ENCODE assay signal across 8 cellular contexts in the genomic region with DNA sequence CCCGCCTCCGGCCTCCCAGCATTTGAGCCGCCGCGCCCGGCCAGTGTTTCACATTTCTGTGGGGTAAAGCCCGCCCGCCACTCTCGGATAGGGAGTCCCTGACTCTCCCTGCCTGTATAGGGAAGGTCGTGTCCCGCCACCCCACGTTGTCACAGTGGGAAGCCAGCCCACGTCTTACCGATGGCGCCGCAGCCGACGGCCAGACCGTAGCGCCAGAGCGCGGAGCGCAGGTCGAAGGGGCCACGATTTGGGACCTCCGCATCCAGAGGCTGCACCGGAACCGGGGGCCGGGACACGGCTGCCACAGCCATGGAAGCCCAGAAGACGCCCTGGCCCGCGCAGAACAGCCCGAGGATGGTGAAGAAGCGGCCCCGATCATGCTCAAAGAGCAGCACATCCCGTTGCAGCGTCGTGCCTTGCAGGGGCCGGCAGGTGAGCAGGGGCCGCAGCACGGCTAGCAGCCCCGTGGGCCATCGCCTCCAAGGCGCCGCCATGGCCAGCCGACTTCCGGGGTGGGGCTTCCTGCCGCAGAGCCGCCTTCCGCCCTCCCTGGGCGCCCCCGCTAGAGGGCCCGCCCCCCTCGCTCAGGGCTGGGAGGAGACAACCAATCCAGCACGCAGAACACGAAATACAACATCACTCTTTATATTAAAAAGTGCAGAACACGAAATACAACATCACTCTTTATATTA. TPM values are rescaled to one million over a fixed set of nuclear protein-coding genes. Genes with fewer than 3 reads are reported as not detected.
DNase-seq lines count a peak whose midpoint lies in the region; ATAC-seq, FAIRE-seq and TF ChIP-seq lines count a peak whose summit lies in the region.

A gene with protein sequence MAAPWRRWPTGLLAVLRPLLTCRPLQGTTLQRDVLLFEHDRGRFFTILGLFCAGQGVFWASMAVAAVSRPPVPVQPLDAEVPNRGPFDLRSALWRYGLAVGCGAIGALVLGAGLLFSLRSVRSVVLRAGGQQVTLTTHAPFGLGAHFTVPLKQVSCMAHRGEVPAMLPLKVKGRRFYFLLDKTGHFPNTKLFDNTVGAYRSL (minus strand): TSS at position 506 of the 692 bp plus-strand sequence. CDS start 12 bp downstream, at position 494.

- CTCF ChIA-PET in activated CD4-positive, alpha-beta T cell treated with anti-CD3 and anti-CD28 coated beads, Interleukin-2, amount 10 ng/mL, durations not matched to agents 7 days and 5 days (lab: Charles Lee) = interaction anchor here (0.9 to 9.0 kb wide), 2 partner anchors 9 to 19 kb away, joined by 4 to 170 read pairs; a partner anchor contains a TSS
- CTCF ChIA-PET in HepG2 (lab: Yijun Ruan, JAX; ENCODE audit: low intra/inter-chr PET ratio, low total read pairs) = no interaction called here

- POLR2A ChIA-PET in activated CD4-positive, alpha-beta T cell treated with anti-CD3 and anti-CD28 coated beads, Interleukin-2, amount 10 ng/mL, durations not matched to agents 7 days and 5 days (lab: Charles Lee) = interaction anchor here (1.3 kb wide), 1 partner anchor 50 kb away, joined by 4 read pairs; no protein-coding TSS in a partner anchor
- POLR2A ChIA-PET in HepG2 (lab: Yijun Ruan, JAX) = interaction anchor here (1.0 to 9.1 kb wide), 10 partner anchors 14 to 65 kb away, joined by 3 to 201 read pairs (median 6); a partner anchor contains a TSS

- TF ChIP-seq EP300 in HepG2 (IDR thresholded peaks at IDR 0.05; ENCODE audit: low read depth in 2 of 2, low read length in 2 of 2) (no peak), HepG2 (CRISPR knock-in tag; IDR thresholded peaks at IDR 0.05; ENCODE audit: borderline replicate concordance) (peak; percentile 44; the same call in 1 of the 2 replicates)

- H3K4me1 ChIP-seq in HepG2 (ENCODE audit: insufficient read depth, low read length) = peaks cover 43% of the 10 kb centered on the region

- H3K4me3 ChIP-seq in HepG2 (replicated peaks in 1 of 3; ENCODE audit: insufficient read depth in 1 of 3, low read depth in 2 of 3, low read length in 3 of 3) = peak within 1 kb of the TSS; percentile 66 to 93 (median 92)

- H3K27me3 Mint-ChIP-seq in activated CD4-positive, alpha-beta T cell treated with anti-CD3 and anti-CD28 coated beads, Interleukin-2, amount 10 ng/mL, durations not matched to agents 7 days and 5 days = no peaks in the 10 kb centered on the region

- no peaks in the 10 kb centered on the region for H3K9me3 ChIP-seq in HepG2 (ENCODE audit: low read length)

- H3K27ac Mint-ChIP-seq in activated CD4-positive, alpha-beta T cell treated with anti-CD3 and anti-CD28 coated beads, Interleukin-2, amount 10 ng/mL, durations not matched to agents 7 days and 5 days = peak within 1 kb of the TSS; percentile 88

- H3K9ac ChIP-seq in HepG2 (ENCODE audit: insufficient read depth, low read depth, low read length) = peak within 1 kb of the TSS; percentile 91

- intact Hi-C loops in HepG2 (cut with micrococcal nuclease; ENCODE audit: unreplicated experiment) = no loop called here

- H4K20me1 ChIP-seq in HepG2 (ENCODE audit: insufficient read depth, low read length) = no peaks in the 10 kb centered on the region

- peak; percentile 93 for DNase-seq in AG08395 (ENCODE audit: low spot score)
- peak; percentile 86 for DNase-seq in NCI-H510A treated with DMSO at 0.1 percent for 48 hours (lab: John Stamatoyannopoulos, UW)
- DNase-seq in activated CD4-positive, alpha-beta T cell treated with anti-CD3 and anti-CD28 coated beads, Interleukin-2, amount 10 ng/mL, durations not matched to agents 7 days and 5 days = peak; percentile 92
- DNase-seq in dedifferentiated amniotic fluid mesenchymal stem cell (ENCODE audit: extremely low spot score) = peak; percentile 75
- peak; percentile 68 for DNase-seq in HepG2 (ENCODE audit: low spot score)
- peak; percentile 93 for DNase-seq in stimulated activated CD4-positive, alpha-beta T cell treated with anti-CD3 and anti-CD28 coated beads, Interleukin-4, amount 100 ng/mL, for 1 hour

- H2AFZ ChIP-seq in HepG2 (ENCODE audit: low read length) = no peak within 1 kb of the TSS

- H3K36me3 Mint-ChIP-seq in activated CD4-positive, alpha-beta T cell treated with anti-CD3 and anti-CD28 coated beads, Interleukin-2, amount 10 ng/mL, durations not matched to agents 7 days and 5 days (ENCODE audit: low read depth) = peaks cover 71% of the 10 kb centered on the region

- peaks cover 34% of the 10 kb centered on the region for H3K79me2 ChIP-seq in HepG2 (ENCODE audit: insufficient read depth, low read length)

- peak; percentile 39; the same call in 1 of the 2 replicates for TF ChIP-seq CTCF in HepG2 (CRISPR knock-in tag; IDR thresholded peaks at IDR 0.05)

- H3K4me1 Mint-ChIP-seq in activated CD4-positive, alpha-beta T cell treated with anti-CD3 and anti-CD28 coated beads, Interleukin-2, amount 10 ng/mL, durations not matched to agents 7 days and 5 days = peaks cover 48% of the 10 kb centered on the region

- in situ Hi-C loops in HepG2 (cut with HindIII; ENCODE audit: extremely low pct_ligation_motif_present, low pct_unique_long_range_greater_than_20kb) = no loop called here

- 1% methylated on average over 9 of the region's 58 CpGs for WGBS in HepG2 (ENCODE audit: low lambda C conversion rate)

- H3K27me3 ChIP-seq in HepG2 (ENCODE audit: control insufficient read depth in 1 of 2, insufficient read depth in 2 of 2, low read length in 2 of 2) = no peaks in the 10 kb centered on the region; a peak in 1 of 5 replicates

- peak; percentile 61 for FAIRE-seq in HepG2 (lab: Jason Lieb, UNC)

- peaks cover 29 to 54% of the 10 kb centered on the region in 2 experiments for H3K36me3 ChIP-seq in HepG2 (replicated peaks in 1 of 2; ENCODE audit: control insufficient read depth in 1 of 2, insufficient read depth in 2 of 2, low read length in 2 of 2)

- ATAC-seq in GM18907 (IDR thresholded peaks at IDR 0.05; ENCODE audit: unreplicated experiment) = peak; percentile 69
- peak; percentile 51 for ATAC-seq in HG03196 (IDR thresholded peaks at IDR 0.05; ENCODE audit: unreplicated experiment)
- peak; percentile 85 for ATAC-seq in HepG2

- peak within 1 kb of the TSS; percentile 85 for H3K4me2 ChIP-seq in HepG2 (ENCODE audit: low read depth, low read length)

- peak within 1 kb of the TSS; percentile 63 for H3K27ac ChIP-seq in HepG2 (ENCODE audit: extremely low read length, insufficient read depth, low read length)

- no TSS peak for BruUV-seq in HepG2 (replicated peaks; lab: Mats Ljungman, UMichigan)

- H3K4me3 Mint-ChIP-seq in activated CD4-positive, alpha-beta T cell treated with anti-CD3 and anti-CD28 coated beads, Interleukin-2, amount 10 ng/mL, durations not matched to agents 7 days and 5 days = peak within 1 kb of the TSS; percentile 87

- peak; percentile 85 to 96 for TF ChIP-seq POLR2A in HepG2 (IDR thresholded peaks at IDR 0.05; ENCODE audit: insufficient read depth in 1 of 2, low read depth in 2 of 2, low read length in 2 of 2)

- H3K9me3 Mint-ChIP-seq in activated CD4-positive, alpha-beta T cell treated with anti-CD3 and anti-CD28 coated beads, Interleukin-2, amount 10 ng/mL, durations not matched to agents 7 days and 5 days = no peaks in the 10 kb centered on the region

- TF ChIP-seq RAD21 in HepG2 (CRISPR knock-in tag; IDR thresholded peaks at IDR 0.05) = peak; percentile 62

TF ChIP-seq in HepG2, 621 proteins besides CTCF, POLR2A, EP300 and RAD21 (continues in another document):
- peak; percentile 41; the same call in 1 of the 2 replicates for TF ChIP-seq MED1 (CRISPR knock-in tag; IDR thresholded peaks at IDR 0.05)
- 0 out of 2 replicates have a peak, but pooled peaks have one; percentile 31 for TF ChIP-seq ZNF30 (CRISPR knock-in tag; IDR thresholded peaks at IDR 0.05)
- no peak for TF ChIP-seq ZNF780A (CRISPR knock-in tag; IDR thresholded peaks at IDR 0.05)
- no peak for TF ChIP-seq ZNF724P (CRISPR knock-in tag; IDR thresholded peaks at IDR 0.05; ENCODE audit: borderline replicate concordance)
- TF ChIP-seq NR3C1 (CRISPR knock-in tag; IDR thresholded peaks at IDR 0.05) = no peak
- TF ChIP-seq SPEN (CRISPR knock-in tag; IDR thresholded peaks at IDR 0.05; ENCODE audit: low read depth) = peak; percentile 85; the same call in 1 of the 2 replicates
- peak; percentile 86; the same call in 1 of the 2 replicates for TF ChIP-seq ZNF788 (CRISPR knock-in tag; IDR thresholded peaks at IDR 0.05; ENCODE audit: borderline replicate concordance)
- TF ChIP-seq ZNF781 (CRISPR knock-in tag; IDR thresholded peaks at IDR 0.05; ENCODE audit: borderline replicate concordance, not compliant biosample characterization) = peak; percentile 96
- no peak; the same call in 1 of the 2 replicates for TF ChIP-seq ZMYM3 (CRISPR knock-in tag; IDR thresholded peaks at IDR 0.05)
- no peak for TF ChIP-seq CHCHD3 (CRISPR knock-in tag; IDR thresholded peaks at IDR 0.05)

RNA-seq across cellular contexts. Expression of the gene that starts here (rescaled TPM):
- 10 to 100 TPM; 17.9 to 19.4 TPM for total RNA-seq in activated CD4-positive, alpha-beta T cell treated with anti-CD3 and anti-CD28 coated beads, Interleukin-2, amount 10 ng/mL, durations not matched to agents 7 days and 5 days
- total RNA-seq in HepG2 (2016; rRNA removed; fragmentation: Illumina TruSeq; extraction: Trizol) = 18.0 and 24.9 TPM in 2 replicates
- total RNA-seq in HepG2 (2016; cell fraction: cytosol; rRNA removed; fragmentation: Illumina TruSeq; extraction: Trizol; ENCODE audit: low read depth) = 24.0 and 27.7 TPM in 2 replicates
- total RNA-seq in HepG2 (2016; cell fraction: insoluble cytoplasmic fraction; rRNA removed; fragmentation: Illumina TruSeq; extraction: Trizol) = 18.1 and 26.8 TPM in 2 replicates
- 21.4 and 22.7 TPM in 2 replicates for total RNA-seq in HepG2 (2016; cell fraction: membrane; rRNA removed; fragmentation: Illumina TruSeq; extraction: Trizol)
- total RNA-seq in HepG2 (2016; cell fraction: nucleus; rRNA removed; fragmentation: Illumina TruSeq; extraction: Trizol) = 16.0 and 19.0 TPM in 2 replicates
- polyA plus RNA-seq in HepG2 (2011; rRNA removed) = 19.5 TPM in 2 replicates
- polyA plus RNA-seq in HepG2 (2011; cell fraction: cytosol; rRNA removed) = 27.5 and 30.1 TPM in 2 replicates
- polyA plus RNA-seq in HepG2 (2011; cell fraction: nucleus; rRNA removed) = 11.2 and 13.7 TPM in 2 replicates
- polyA plus RNA-seq in HepG2 (2012) = 9.3 and 9.8 TPM in 2 replicates
- 18.7 and 24.3 TPM in 2 replicates for polyA plus RNA-seq in HepG2 (2016; cell fraction: cytosol; fragmentation: Illumina TruSeq; extraction: Trizol; ENCODE audit: low read depth)
- 13.4 and 16.9 TPM in 2 replicates for polyA plus RNA-seq in HepG2 (2016; cell fraction: insoluble cytoplasmic fraction; fragmentation: Illumina TruSeq; extraction: Trizol; ENCODE audit: low read depth)
- 16.6 and 17.8 TPM in 2 replicates for polyA plus RNA-seq in HepG2 (2016; cell fraction: membrane; fragmentation: Illumina TruSeq; extraction: Trizol; ENCODE audit: low read depth)
- polyA plus RNA-seq in HepG2 (2016; cell fraction: nucleus; fragmentation: Illumina TruSeq; extraction: Trizol; ENCODE audit: insufficient read depth, low read depth) = 22.4 and 26.0 TPM in 2 replicates
- 23.7 and 38.2 TPM in 2 replicates for polyA minus RNA-seq in HepG2 (2011; rRNA and poly(A)+ RNA removed; ENCODE audit: low replicate concordance)
- polyA minus RNA-seq in HepG2 (2011; cell fraction: cytosol; rRNA and poly(A)+ RNA removed) = 7.8 and 9.2 TPM in 2 replicates
- 10.6 and 10.9 TPM in 2 replicates for polyA minus RNA-seq in HepG2 (2011; cell fraction: nucleus; rRNA and poly(A)+ RNA removed)

Comparison
In these comparisons a context has a peak if more than half of its experiments do, and no peak if none do; other contexts are left out.
1. Peak in every context shown above with its lines: DNase-seq, ATAC-seq, H3K4me3 ChIP-seq and H3K27ac ChIP-seq.